Comparison of ENCODE assay signal across 11 cellular contexts in genomic region chr4:154492288-154492687, GRCh38. TPM values are rescaled to one million over a fixed set of nuclear protein-coding genes. Genes with fewer than 3 reads are reported as not detected.
A peak's percentile ranks its signal among the peaks of the same experiment; 100 is the strongest.
DNase-seq lines count a peak whose midpoint lies in the region; ATAC-seq and TF ChIP-seq lines count a peak whose summit lies in the region.
"Had no signal": no experiment of that assay in that cellular context is flagged by ENCODE, and none has a peak within 500 bp of the region (broad histone marks: within the 10 kb centered on the region; RNA-seq: fewer than 3 reads in every experiment).

No MANE protein-coding gene starts in this region.

- H3K9me3 Mint-ChIP-seq in activated naive CD8-positive, alpha-beta T cell (ENCODE audit: low read depth), result no peaks in the 10 kb centered on the region

- H3K9me3 ChIP-seq in right cardiac atrium (ENCODE audit: control insufficient read depth, low read length), result no peaks in the 10 kb centered on the region
- H3K9me3 ChIP-seq in right atrium auricular region, result no peaks in the 10 kb centered on the region
- no peaks in the 10 kb centered on the region for H3K9me3 ChIP-seq in mesodermal cell (ENCODE audit: control insufficient read depth, low read length)
- H3K9me3 ChIP-seq: neutrophil, SJSA1 had no signal

- peaks cover 43% of the 10 kb centered on the region for H3K27me3 Mint-ChIP-seq in activated naive CD8-positive, alpha-beta T cell

- no peaks in the 10 kb centered on the region for H3K36me3 Mint-ChIP-seq in activated naive CD8-positive, alpha-beta T cell

- no peak overlapping the region for H3K27ac ChIP-seq in right cardiac atrium (ENCODE audit: low read length)
- H3K27ac ChIP-seq in right atrium auricular region, result no peak overlapping the region
- no peak overlapping the region for H3K27ac ChIP-seq in mesodermal cell (ENCODE audit: low read depth, low read length, severe bottlenecking)
- H3K27ac ChIP-seq: neutrophil, SJSA1 had no signal

- H3K4me3 Mint-ChIP-seq in activated naive CD8-positive, alpha-beta T cell, result peak overlapping the region; percentile 49

- H3K36me3 ChIP-seq in right atrium auricular region (no peaks in the 10 kb centered on the region), mesodermal cell (ENCODE audit: control insufficient read depth, insufficient read depth, low read length) (no peaks in the 10 kb centered on the region)
- H3K36me3 ChIP-seq: neutrophil, SJSA1 had no signal

- intact Hi-C loops in right cardiac atrium (cut with DNase I), result no loop called here

- peaks cover 14% of the 10 kb centered on the region for H3K4me1 Mint-ChIP-seq in activated naive CD8-positive, alpha-beta T cell (ENCODE audit: low read depth)

- H3K27ac Mint-ChIP-seq in activated naive CD8-positive, alpha-beta T cell, result no peak overlapping the region

- DNase-seq in right cardiac atrium, result no peak
- no peak for DNase-seq in right atrium auricular region (ENCODE audit: low spot score)
- DNase-seq in Ammon's horn (ENCODE audit: low spot score), result no peak
- DNase-seq in NCI-H1417 (lab: John Stamatoyannopoulos, UW), result no peak
- no peak for DNase-seq in NAMALWA (ENCODE audit: low spot score)

- ATAC-seq in right cardiac atrium, result no peak
- ATAC-seq in HG03439 (IDR thresholded peaks at IDR 0.05; ENCODE audit: unreplicated experiment), result no peak

- no peaks in the 10 kb centered on the region for H3K27me3 ChIP-seq in right cardiac atrium (ENCODE audit: control insufficient read depth, insufficient read depth)
- H3K27me3 ChIP-seq in right atrium auricular region, result peaks cover 9 to 19% of the 10 kb centered on the region in 2 donors

- TF ChIP-seq CTCF in right atrium auricular region (IDR thresholded peaks at IDR 0.05), result no peak

- H3K4me1 ChIP-seq in right cardiac atrium (ENCODE audit: control insufficient read depth, insufficient read depth, low read length), result no peaks in the 10 kb centered on the region
- H3K4me1 ChIP-seq in right atrium auricular region, result peaks cover 0 to 27% of the 10 kb centered on the region in 2 donors
- H3K4me1 ChIP-seq in mesodermal cell (ENCODE audit: control insufficient read depth, insufficient read depth, low read length, poor library complexity, severe bottlenecking), result peaks cover 4% of the 10 kb centered on the region
- H3K4me1 ChIP-seq: SJSA1 had no signal

- WGBS in right cardiac atrium, result 8% methylated on average over 16 of the region's 16 CpGs
- 31 to 47% methylated on average over 8 to 15 of the region's 16 CpGs for WGBS in mesodermal cell (ENCODE audit: insufficient coverage in 2 of 2), 2 experiments

- H3K4me3 ChIP-seq in right cardiac atrium (ENCODE audit: low read length) (peak overlapping the region; percentile 34), right atrium auricular region (peak overlapping the region in 1 of 2 donors; percentile 46), mesodermal cell (ENCODE audit: extremely low read depth, insufficient read depth, low read length, poor library complexity, severe bottlenecking) (peak overlapping the region; percentile 26)
- H3K4me3 ChIP-seq: SJSA1 had no signal

RNA-seq across cellular contexts. Expression of gene DCHS2, which starts 0.7 kb away (rescaled TPM):
- total RNA-seq in right cardiac atrium, result not detected
- polyA plus RNA-seq in right cardiac atrium, result not detected
- total RNA-seq in right atrium auricular region, result under 1 TPM in 1 of 2 donors, not detected in 1; 0.04 TPM
- polyA plus RNA-seq in mesodermal cell (2013, experiment 1 of 2), result 0.37 TPM
- 0.10 TPM for polyA plus RNA-seq in mesodermal cell (2013, experiment 2 of 2)
- total RNA-seq: fibroblast of lung, SJSA1 had no signal
- polyA plus RNA-seq: fibroblast of lung had no signal

RNA-seq across cellular contexts. Expression of gene PLRG1, which starts 57.9 kb away (rescaled TPM):
- 10 to 100 TPM; 42.5 to 53.0 (median 50.8) TPM for total RNA-seq in right cardiac atrium
- polyA plus RNA-seq in right cardiac atrium, result 24.6 TPM
- 10 to 100 TPM; 21.1 to 30.1 TPM for total RNA-seq in right atrium auricular region
- polyA plus RNA-seq in mesodermal cell (2013, experiment 1 of 2), result 79.3 TPM
- polyA plus RNA-seq in mesodermal cell (2013, experiment 2 of 2), result 72.7 TPM
